9 cellular contexts compared by ENCODE assay signal in genomic region chr20:63974402-63975200, GRCh38. TPM values are rescaled to one million over a fixed set of nuclear protein-coding genes. Genes with fewer than 3 reads are reported as not detected.
A peak's percentile ranks its signal among the peaks of the same experiment; 100 is the strongest.
DNase-seq lines count a peak whose midpoint lies in the region; ATAC-seq and TF ChIP-seq lines count a peak whose summit lies in the region.
"Had no signal": no experiment of that assay in that cellular context is flagged by ENCODE, and none has a peak within 500 bp of the region (broad histone marks: within the 10 kb centered on the region; RNA-seq: fewer than 3 reads in every experiment).

No MANE protein-coding gene starts in this region.

- WGBS in prostate gland, result 32% methylated on average over 19 of the region's 19 CpGs

- TF ChIP-seq POLR2A in breast epithelium (IDR thresholded peaks at IDR 0.05) (no peak), prostate gland (IDR thresholded peaks at IDR 0.05) (no peak)

- H3K27ac ChIP-seq in breast epithelium, result peak overlapping the region; percentile 35 to 54
- H3K27ac ChIP-seq in prostate gland, result peak overlapping the region; percentile 65 to 74

- ATAC-seq in HG02852 (IDR thresholded peaks at IDR 0.05; ENCODE audit: unreplicated experiment) (no peak), GM21737 (IDR thresholded peaks at IDR 0.05; ENCODE audit: unreplicated experiment) (no peak)

- H3K4me3 ChIP-seq in breast epithelium (no peak overlapping the region), prostate gland (no peak overlapping the region)
- H3K4me3 ChIP-seq: mucosa of descending colon had no signal

- TF ChIP-seq CTCF in breast epithelium (IDR thresholded peaks at IDR 0.05) (no peak), prostate gland (IDR thresholded peaks at IDR 0.05) (no peak)

- H3K9me3 ChIP-seq in breast epithelium, result no peaks in the 10 kb centered on the region
- no peaks in the 10 kb centered on the region for H3K9me3 ChIP-seq in prostate gland
- H3K9me3 ChIP-seq: mucosa of descending colon had no signal

- H3K27me3 ChIP-seq in breast epithelium (no peaks in the 10 kb centered on the region), prostate gland (replicated peaks; ENCODE audit: insufficient read depth) (no peaks in the 10 kb centered on the region)

- H3K4me1 ChIP-seq in breast epithelium (peaks cover 0 to 6% of the 10 kb centered on the region in 2 donors), prostate gland (replicated peaks) (peaks cover 15% of the 10 kb centered on the region)

- intact Hi-C loops in breast epithelium (cut with DNase I; ENCODE audit: low total_unique reads), result loop anchor here (5.0 to 10.0 kb wide), 2 partner anchors 80 to 437 kb away; partner anchors contain the start of genes DNAJC5 and PTK6
- intact Hi-C loops in prostate gland (cut with DNase I), result loop anchor here (5.0 to 10.0 kb wide), 4 partner anchors 67 to 437 kb away; partner anchors contain the start of gene PTK6

- peak; percentile 61 for DNase-seq in DMS 273 (lab: John Stamatoyannopoulos, UW; ENCODE audit: unreplicated experiment)
- DNase-seq in DMS 273 treated with DMSO at 0.1 percent for 48 hours (lab: John Stamatoyannopoulos, UW), result no peak
- DNase-seq in NCI-H2107 treated with DMSO at 0.1 percent for 48 hours (lab: John Stamatoyannopoulos, UW; ENCODE audit: unreplicated experiment), result peak; percentile 85
- DNase-seq in breast epithelium (ENCODE audit: low spot score in 2 of 2), result peak in 1 of 2 donors; percentile 40
- peak; percentile 84 for DNase-seq in prostate gland (ENCODE audit: low spot score)
- DNase-seq in SIG-M5 (lab: John Stamatoyannopoulos, UW), result no peak

- H3K36me3 ChIP-seq in breast epithelium (no peaks in the 10 kb centered on the region), prostate gland (no peaks in the 10 kb centered on the region)

RNA-seq across cellular contexts. Expression of gene SAMD10, which starts 4.8 kb away (rescaled TPM):
- 1 to 10 TPM in 2 of 3 donors, under 1 TPM in 1; 0.96 to 3.3 (median 2.8) TPM for total RNA-seq in breast epithelium
- total RNA-seq in prostate gland, result 10 to 100 TPM in 1 of 2 donors, 1 to 10 TPM in 1; 6.0 to 14.7 TPM

RNA-seq across cellular contexts. Expression of gene ZNF512B, which starts 4.9 kb away (rescaled TPM):
- total RNA-seq in breast epithelium (10 to 100 TPM in 1 of 3 donors, 1 to 10 TPM in 2; 5.8 to 12.7 (median 9.2) TPM), prostate gland (10 to 100 TPM; 12.2 to 24.6 TPM)

RNA-seq across cellular contexts. Expression of gene PRPF6, which starts 6.3 kb away (rescaled TPM):
- total RNA-seq in breast epithelium, result 10 to 100 TPM; 53.9 to 67.5 (median 59.6) TPM
- total RNA-seq in prostate gland, result 10 to 100 TPM; 60.9 to 99.6 TPM

RNA-seq across cellular contexts. Expression of gene UCKL1, which starts 18.4 kb away (rescaled TPM):
- 10 to 100 TPM; 24.2 to 44.9 (median 36.3) TPM for total RNA-seq in breast epithelium
- 10 to 100 TPM; 46.6 to 66.2 TPM for total RNA-seq in prostate gland

Comparison
In these comparisons a context has a peak if more than half of its experiments do, and no peak if none do; other contexts are left out.
1. DNase-seq: peak in DMS 273 (single experiment), NCI-H2107 treated with DMSO at 0.1 percent for 48 hours (single experiment) and prostate gland (single experiment); none in DMS 273 treated with DMSO at 0.1 percent for 48 hours (single experiment) and SIG-M5 (single experiment).